Comparison of ENCODE assay signal across 8 cellular contexts in the genomic region with DNA sequence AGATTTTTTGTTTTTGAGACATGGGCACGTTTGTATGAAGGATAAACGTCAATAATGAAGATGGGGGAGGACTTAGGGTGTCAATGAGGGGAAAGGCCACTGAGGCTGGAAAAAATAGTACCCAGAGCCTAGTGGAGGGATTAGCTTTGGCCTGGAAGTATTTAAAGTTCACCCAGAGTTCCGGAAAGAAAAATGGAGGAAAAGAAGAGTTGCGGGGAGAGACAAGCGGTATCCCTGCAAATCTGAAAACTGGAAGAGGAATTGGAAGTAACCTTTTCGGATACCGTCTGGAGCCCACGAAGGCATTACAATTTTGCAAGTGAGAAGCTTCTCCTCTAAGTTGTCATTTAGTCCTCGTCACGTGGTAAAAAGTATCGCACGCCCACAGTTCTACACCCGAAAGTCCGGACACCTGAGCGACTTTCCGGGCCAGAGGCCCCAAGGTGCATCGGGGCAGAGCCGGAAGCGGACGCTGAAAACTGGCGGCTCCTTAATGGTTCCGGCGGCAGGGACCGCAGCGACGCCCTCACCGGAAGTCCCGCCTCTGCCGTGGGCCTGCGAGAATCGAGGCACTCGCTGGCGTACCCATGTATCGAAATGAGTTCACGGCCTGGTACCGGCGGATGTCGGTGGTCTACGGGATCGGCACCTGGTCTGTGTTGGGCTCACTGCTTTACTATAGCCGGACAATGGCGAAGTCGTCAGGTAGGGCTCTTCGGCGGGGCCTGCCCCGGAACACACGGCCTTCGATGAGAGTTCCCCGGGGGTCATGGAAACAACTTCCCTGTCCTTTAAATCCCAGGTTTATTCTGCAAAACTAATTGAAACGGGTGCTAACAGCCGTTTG. TPM values are rescaled to one million over a fixed set of nuclear protein-coding genes. Genes with fewer than 3 reads are reported as not detected.
DNase-seq lines count a peak whose midpoint lies in the region; ATAC-seq and TF ChIP-seq lines count a peak whose summit lies in the region.

A gene with protein sequence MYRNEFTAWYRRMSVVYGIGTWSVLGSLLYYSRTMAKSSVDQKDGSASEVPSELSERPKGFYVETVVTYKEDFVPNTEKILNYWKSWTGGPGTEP (plus strand): TSS at position 541 of the 847 bp plus-strand sequence. CDS start 47 bp downstream, at position 588.

- peak; percentile 99 for ATAC-seq in GM19324 (IDR thresholded peaks at IDR 0.05; ENCODE audit: low FRiP score, unreplicated experiment)
- ATAC-seq in HG03469 (IDR thresholded peaks at IDR 0.05; ENCODE audit: unreplicated experiment), result peak; percentile 97

- no peaks in the 10 kb centered on the region; the same call in 1 of the 2 replicates for H3K36me3 ChIP-seq in BJ (ENCODE audit: control insufficient read depth, insufficient read depth, low read length)

- H3K27ac Mint-ChIP-seq in activated CD4-positive, alpha-beta T cell treated with anti-CD3 and anti-CD28 coated beads, Interleukin-2, amount 10 ng/mL, durations not matched to agents 24 days and 14 days, result peak within 1 kb of the TSS; percentile 96

- H3K4me3 Mint-ChIP-seq in activated CD4-positive, alpha-beta T cell treated with anti-CD3 and anti-CD28 coated beads, Interleukin-2, amount 10 ng/mL, durations not matched to agents 24 days and 14 days, result peak within 1 kb of the TSS; percentile 97

- H3K4me1 Mint-ChIP-seq in activated CD4-positive, alpha-beta T cell treated with anti-CD3 and anti-CD28 coated beads, Interleukin-2, amount 10 ng/mL, durations not matched to agents 24 days and 14 days, result peaks cover 14% of the 10 kb centered on the region

- POLR2A ChIA-PET in BJ (lab: Charles Lee), result interaction anchor here (0.6 kb wide), 1 partner anchor 21 kb away, joined by 10 read pairs; no protein-coding TSS in a partner anchor

- CTCF ChIA-PET in BJ (lab: Yijun Ruan, JAX), result no interaction called here

- H3K27me3 Mint-ChIP-seq in activated CD4-positive, alpha-beta T cell treated with anti-CD3 and anti-CD28 coated beads, Interleukin-2, amount 10 ng/mL, durations not matched to agents 24 days and 14 days, result no peaks in the 10 kb centered on the region

- peak within 1 kb of the TSS; percentile 52 for H3K4me3 ChIP-seq in BJ (ENCODE audit: low read depth, low read length)

- intact Hi-C loops in activated CD4-positive, alpha-beta T cell treated with anti-CD3 and anti-CD28 coated beads, Interleukin-2, amount 10 ng/mL, durations not matched to agents 24 days and 14 days (cut with micrococcal nuclease), result loop anchor here (1.0 to 10.0 kb wide), 6 partner anchors 20 to 279 kb away; a partner anchor contains a TSS

- peaks cover 26% of the 10 kb centered on the region for H3K36me3 Mint-ChIP-seq in activated CD4-positive, alpha-beta T cell treated with anti-CD3 and anti-CD28 coated beads, Interleukin-2, amount 10 ng/mL, durations not matched to agents 24 days and 14 days (ENCODE audit: low read depth)

- no peak for TF ChIP-seq CTCF in BJ (IDR thresholded peaks at IDR 0.05; ENCODE audit: insufficient read depth, low read depth, low read length)

- H3K9me3 Mint-ChIP-seq in activated CD4-positive, alpha-beta T cell treated with anti-CD3 and anti-CD28 coated beads, Interleukin-2, amount 10 ng/mL, durations not matched to agents 24 days and 14 days, result no peaks in the 10 kb centered on the region

- peak; percentile 42 for DNase-seq in BJ (ENCODE audit: low read depth)
- peak; percentile 93 for DNase-seq in NCI-H526 treated with DMSO at 0.1 percent for 48 hours (lab: John Stamatoyannopoulos, UW)
- DNase-seq in activated CD4-positive, alpha-beta T cell treated with anti-CD3 and anti-CD28 coated beads, Interleukin-2, amount 10 ng/mL, durations not matched to agents 24 days and 14 days, result peak; percentile 98
- DNase-seq in cortex of kidney (lab: John Stamatoyannopoulos, UW), result peak; percentile 17
- peak; percentile 99 for DNase-seq in left kidney (ENCODE audit: low read depth, low spot score)
- DNase-seq in stimulated activated CD4-positive, alpha-beta T cell treated with anti-CD3 and anti-CD28 coated beads, Interleukin-2, amount 100 ng/mL, for 24 hours, result peak; percentile 95

- no peaks in the 10 kb centered on the region for H3K27me3 ChIP-seq in BJ (ENCODE audit: control insufficient read depth, insufficient read depth, low read length)

RNA-seq across cellular contexts. Expression of the gene that starts here (rescaled TPM):
- polyA plus RNA-seq in BJ (2011; rRNA removed), result 108 and 232 TPM in 2 replicates
- 51.1 and 106 TPM in 2 replicates for polyA minus RNA-seq in BJ (2011; rRNA and poly(A)+ RNA removed)
- total RNA-seq in activated CD4-positive, alpha-beta T cell treated with anti-CD3 and anti-CD28 coated beads, Interleukin-2, amount 10 ng/mL, durations not matched to agents 24 days and 14 days, result 55.8 and 60.2 TPM in 2 replicates

Comparison
In these comparisons a context has a peak if more than half of its experiments do, and no peak if none do; other contexts are left out.
1. Peak in every context shown above with its lines: DNase-seq, ATAC-seq and H3K4me3 ChIP-seq.
2. DNase-seq: peak in every context shown above with its lines; median percentile 99 in left kidney; 98 in activated CD4-positive, alpha-beta T cell treated with anti-CD3 and anti-CD28 coated beads, Interleukin-2, amount 10 ng/mL, durations not matched to agents 24 days and 14 days; 95 in stimulated activated CD4-positive, alpha-beta T cell treated with anti-CD3 and anti-CD28 coated beads, Interleukin-2, amount 100 ng/mL, for 24 hours; 93 in NCI-H526 treated with DMSO at 0.1 percent for 48 hours; 42 in BJ; 17 in cortex of kidney.